In genomic region chr1:8302181-8302681, GRCh38 we compare ENCODE assay signal across 17 cellular contexts. TPM values are rescaled to one million over a fixed set of nuclear protein-coding genes. Genes with fewer than 3 reads are reported as not detected.
DNase-seq lines count a peak whose midpoint lies in the region; FAIRE-seq and TF ChIP-seq lines count a peak whose summit lies in the region.
"Had no signal": no experiment of that assay in that cellular context is flagged by ENCODE, and none has a peak within 500 bp of the region (broad histone marks: within the 10 kb centered on the region; RNA-seq: fewer than 3 reads in every experiment).

No MANE protein-coding gene starts in this region.

- H3K9me3 Mint-ChIP-seq in neural progenitor cell (no peaks in the 10 kb centered on the region), type B pancreatic cell (no peaks in the 10 kb centered on the region)
- H3K9me3 Mint-ChIP-seq: activated naive CD8-positive, alpha-beta T cell treated with anti-CD3 and anti-CD28 coated beads, Interleukin-2, amount 50 U/mL, for 24 hours; IgD-negative memory B cell had no signal

- no peaks in the 10 kb centered on the region for H3K9me2 ChIP-seq in MM.1S (replicated peaks; ENCODE audit: insufficient read depth, low read length)

- H4K91ac ChIP-seq in H1 (replicated peaks; ENCODE audit: insufficient read length, low read length): no peak overlapping the region

- TF ChIP-seq EP300 in H1 (IDR thresholded peaks at IDR 0.05; ENCODE audit: borderline replicate concordance in 1 of 2, low read depth in 2 of 2, low read length in 2 of 2): no peak

- no peaks in the 10 kb centered on the region for H3K27me3 ChIP-seq in H1 (replicated peaks in 1 of 4; ENCODE audit: control insufficient read depth in 3 of 4, extremely low read depth in 1 of 4, insufficient read depth in 3 of 4, low read length in 3 of 4)
- no peaks in the 10 kb centered on the region for H3K27me3 ChIP-seq in neural progenitor cell
- peaks cover 73% of the 10 kb centered on the region for H3K27me3 ChIP-seq in MM.1S (replicated peaks; ENCODE audit: insufficient read depth, low read length)

- no peak overlapping the region for H2BK15ac ChIP-seq in H1 (ENCODE audit: low read length)

- H3K27me3 Mint-ChIP-seq in neural progenitor cell (ENCODE audit: insufficient read depth, low read depth): peaks cover 6% of the 10 kb centered on the region
- H3K27me3 Mint-ChIP-seq in type B pancreatic cell: no peaks in the 10 kb centered on the region
- H3K27me3 Mint-ChIP-seq: activated naive CD8-positive, alpha-beta T cell treated with anti-CD3 and anti-CD28 coated beads, Interleukin-2, amount 50 U/mL, for 24 hours had no signal

- H3K14ac ChIP-seq in H1 (ENCODE audit: insufficient read length): no peak overlapping the region

- no peak overlapping the region for H2AK5ac ChIP-seq in H1 (ENCODE audit: low read depth, low read length)

- WGBS in H1 (ENCODE audit: extremely low coverage in 1 of 2, insufficient coverage in 1 of 2, insufficient read length in 1 of 2, insufficient replicate concordance in 2 of 2, low coverage in 1 of 2, low lambda C conversion rate in 2 of 2, missing lambda C conversion rate in 1 of 2), 2 experiments: 82% methylated on average over 16 of the region's 16 CpGs; no CpG with 5 or more reads in 1 of the 2 experiments

- H3K4me2 ChIP-seq in H1 (ENCODE audit: insufficient read depth in 1 of 2, low read depth in 2 of 2, low read length in 2 of 2) (peak overlapping the region in 1 of 2 experiments; percentile 41; a peak in 1 of 4 replicates), neural progenitor cell (peak overlapping the region; percentile 41), MM.1S (ENCODE audit: low read depth, low read length) (no peak overlapping the region)

- no peaks in the 10 kb centered on the region for H3K79me1 ChIP-seq in H1 (ENCODE audit: low read depth, low read length)

- no peaks in the 10 kb centered on the region for H3K9me3 ChIP-seq in H1 (ENCODE audit: insufficient read depth in 2 of 2, low read depth in 1 of 2, low read length in 1 of 2)
- H3K9me3 ChIP-seq in neural progenitor cell (ENCODE audit: low read depth): no peaks in the 10 kb centered on the region
- H3K9me3 ChIP-seq in MM.1S (replicated peaks; ENCODE audit: insufficient read depth, low read length): no peaks in the 10 kb centered on the region
- H3K9me3 ChIP-seq: heart right ventricle had no signal

- no peak overlapping the region for H3K4ac ChIP-seq in H1 (replicated peaks; ENCODE audit: insufficient read length, low read depth, low read length)

- no peak for TF ChIP-seq RAD21 in H1 (IDR thresholded peaks at IDR 0.05 in 1 of 2, conservative IDR thresholded peaks at IDR 0.05 in 1 of 2; ENCODE audit: low read depth in 2 of 2, low read length in 2 of 2)

- FAIRE-seq in H1 (lab: Jason Lieb, UNC): no peak

- TF ChIP-seq CTCF in H1 (IDR thresholded peaks at IDR 0.05; ENCODE audit: control extremely low read depth in 1 of 3, insufficient read depth in 1 of 3, low read depth in 1 of 3, low read length in 3 of 3): no peak
- no peak for TF ChIP-seq CTCF in neural progenitor cell (IDR thresholded peaks at IDR 0.05)
- TF ChIP-seq CTCF in type B pancreatic cell (conservative IDR thresholded peaks at IDR 0.05): no peak
- no peak for TF ChIP-seq CTCF in MM.1S (IDR thresholded peaks at IDR 0.05; ENCODE audit: low read length)

- H3F3A ChIP-seq in neural progenitor cell (ENCODE audit: low read depth): peaks cover 12% of the 10 kb centered on the region
- H3F3A ChIP-seq in MM.1S (ENCODE audit: insufficient read depth, low read length): no peaks in the 10 kb centered on the region

- H3K4me3 Mint-ChIP-seq in neural progenitor cell: peak overlapping the region; percentile 10
- H3K4me3 Mint-ChIP-seq in type B pancreatic cell: peak overlapping the region; percentile 35
- H3K4me3 Mint-ChIP-seq: activated naive CD8-positive, alpha-beta T cell treated with anti-CD3 and anti-CD28 coated beads, Interleukin-2, amount 50 U/mL, for 24 hours; IgD-negative memory B cell had no signal

- no peak overlapping the region for H2BK5ac ChIP-seq in H1 (ENCODE audit: low read depth, low read length)

- peak overlapping the region; percentile 16 for H4K5ac ChIP-seq in H1 (ENCODE audit: insufficient read length, low read depth, low read length)

- H4K20me1 ChIP-seq in H1 (replicated peaks in 1 of 2; ENCODE audit: control insufficient read depth in 1 of 2, insufficient read depth in 2 of 2, low read length in 2 of 2) (no peaks in the 10 kb centered on the region), neural progenitor cell (ENCODE audit: low read depth) (no peaks in the 10 kb centered on the region), MM.1S (ENCODE audit: insufficient read depth, low read length) (no peaks in the 10 kb centered on the region)

- H4K8ac ChIP-seq in H1 (ENCODE audit: extremely low read depth, insufficient read depth, low read length): no peak overlapping the region

- peaks cover 2% of the 10 kb centered on the region; the same call in 1 of the 2 replicates for H3K23me2 ChIP-seq in H1 (ENCODE audit: low read depth, low read length)

- H3K9ac ChIP-seq in H1 (replicated peaks in 1 of 4; ENCODE audit: extremely low read depth in 1 of 4, low read depth in 3 of 4, low read length in 3 of 4) (no peak overlapping the region), neural progenitor cell (no peak overlapping the region), MM.1S (ENCODE audit: low read length) (no peak overlapping the region)

- H3K4me3 ChIP-seq in H1 (ENCODE audit: extremely low read depth in 1 of 4, insufficient read depth in 2 of 4, low read depth in 3 of 4, low read length in 4 of 4) (no peak overlapping the region), neural progenitor cell (no peak overlapping the region), MM.1S (ENCODE audit: low read length) (no peak overlapping the region)
- H3K4me3 ChIP-seq: heart right ventricle had no signal

- H2BK120ac ChIP-seq in H1 (replicated peaks; ENCODE audit: low read depth, low read length): no peak overlapping the region

- H3K4me1 Mint-ChIP-seq in neural progenitor cell (peaks cover 34% of the 10 kb centered on the region), type B pancreatic cell (ENCODE audit: unreplicated experiment) (peaks cover 23% of the 10 kb centered on the region)
- H3K4me1 Mint-ChIP-seq: activated naive CD8-positive, alpha-beta T cell treated with anti-CD3 and anti-CD28 coated beads, Interleukin-2, amount 50 U/mL, for 24 hours had no signal

- CTCF ChIA-PET in H1 (lab: Charles Lee; ENCODE audit: partially characterized antibody): interaction anchor here (1.3 to 3.0 kb wide), 6 partner anchors 8 to 327 kb away, joined by 3 to 30 read pairs (median 4); no protein-coding TSS in a partner anchor

- peak overlapping the region; percentile 65; the same call in 1 of the 2 replicates for H3K18ac ChIP-seq in H1 (ENCODE audit: extremely low read depth, low read length)

- POLR2A ChIA-PET in H1 (lab: Charles Lee; ENCODE audit: partially characterized antibody): interaction anchor here (1.1 to 1.5 kb wide), 2 partner anchors 8 to 12 kb away, joined by 3 to 4 read pairs; no protein-coding TSS in a partner anchor

- H3K36me3 ChIP-seq in H1 (ENCODE audit: control insufficient read depth in 2 of 4, insufficient read depth in 4 of 4, low read length in 3 of 4) (no peaks in the 10 kb centered on the region), neural progenitor cell (no peaks in the 10 kb centered on the region), MM.1S (replicated peaks; ENCODE audit: insufficient read depth, low read length) (no peaks in the 10 kb centered on the region)
- H3K36me3 ChIP-seq: heart right ventricle had no signal

- H3K27ac ChIP-seq in H1 (ENCODE audit: low read depth, low read length) (no peak overlapping the region), neural progenitor cell (no peak overlapping the region), MM.1S (ENCODE audit: low read length) (no peak overlapping the region)

- H3K36me3 Mint-ChIP-seq in neural progenitor cell (no peaks in the 10 kb centered on the region), type B pancreatic cell (no peaks in the 10 kb centered on the region)

- H3K27ac Mint-ChIP-seq in neural progenitor cell (peak overlapping the region; percentile 18), type B pancreatic cell (peak overlapping the region; percentile 11)
- H3K27ac Mint-ChIP-seq: activated naive CD8-positive, alpha-beta T cell treated with anti-CD3 and anti-CD28 coated beads, Interleukin-2, amount 50 U/mL, for 24 hours; IgD-negative memory B cell had no signal

- H2BK12ac ChIP-seq in H1 (ENCODE audit: low read depth, low read length): no peak overlapping the region; the same call in 1 of the 2 replicates

- H3K4me1 ChIP-seq in H1 (replicated peaks in 1 of 4; ENCODE audit: control insufficient read depth in 3 of 4, insufficient read depth in 4 of 4, low read length in 3 of 4) (peaks cover 0 to 12% (median 2%) of the 10 kb centered on the region in 4 experiments; a peak in 2 of 7 replicates), neural progenitor cell (peaks cover 31% of the 10 kb centered on the region), MM.1S (ENCODE audit: low read length) (no peaks in the 10 kb centered on the region)

- H3K56ac ChIP-seq in H1 (replicated peaks; ENCODE audit: insufficient read length, low read depth, low read length): no peak overlapping the region

- H2AFZ ChIP-seq in H1 (ENCODE audit: low read length) (peak overlapping the region; percentile 43), neural progenitor cell (replicated peaks) (no peak overlapping the region), MM.1S (ENCODE audit: low read length) (no peak overlapping the region)

- H3K23ac ChIP-seq in H1 (ENCODE audit: insufficient read length): no peak overlapping the region

- DNase-seq in NCI-H69 (lab: John Stamatoyannopoulos, UW): peak; percentile 9
- DNase-seq in H1 (ENCODE audit: low read depth in 1 of 2, low spot score in 2 of 2): no peak
- peak; percentile 34 for DNase-seq in neural progenitor cell (ENCODE audit: low spot score)
- DNase-seq in type B pancreatic cell (ENCODE audit: extremely low spot score, unreplicated experiment): no peak
- DNase-seq in MM.1S: no peak
- no peak for DNase-seq in germinal center (ENCODE audit: low spot score)
- no peak for DNase-seq in T-helper 1 cell
- DNase-seq: activated CD4-positive, alpha-beta T cell treated with anti-CD3 and anti-CD28 coated beads, Interleukin-2, amount 50 U/mL, for 48 hours; activated naive CD8-positive, alpha-beta T cell treated with anti-CD3 and anti-CD28 coated beads, Interleukin-2, amount 50 U/mL, for 24 hours; activated T-cell treated with anti-CD3 and anti-CD28 coated beads, Interleukin-2, amount 50 U/mL, for 48 hours; erythroblast; heart right ventricle; islet precursor cell; NCI-H1105 treated with DMSO at 0.1 percent for 48 hours; NCI-H446; posterior cingulate gyrus had no signal

- H2BK20ac ChIP-seq in H1 (ENCODE audit: low read length): peak overlapping the region; percentile 43; the same call in 1 of the 2 replicates

- H3K79me2 ChIP-seq in H1 (ENCODE audit: control insufficient read depth in 1 of 2, insufficient read depth in 2 of 2, low read length in 2 of 2) (no peaks in the 10 kb centered on the region), neural progenitor cell (ENCODE audit: low read depth) (no peaks in the 10 kb centered on the region), MM.1S (ENCODE audit: low read length) (no peaks in the 10 kb centered on the region)

- no peak for TF ChIP-seq POLR2A in H1 (IDR thresholded peaks at IDR 0.05; ENCODE audit: control extremely low read depth in 1 of 2, low read depth in 2 of 2, low read length in 2 of 2)

RNA-seq across cellular contexts. Expression of gene SLC45A1, which starts 15.7 kb away (rescaled TPM):
- 1.6 and 1.7 TPM in 2 replicates for total RNA-seq in H1 (2021; fragmentation: NEBNext Ultra II Directional; extraction: Animal tissue kit (Norgen Biotek cat#: 25700))
- 1.0 and 1.6 TPM in 2 replicates for polyA plus RNA-seq in H1 (2011; rRNA removed)
- 0.96 TPM for polyA plus RNA-seq in H1 (2011; cell fraction: cytosol; rRNA removed)
- polyA plus RNA-seq in H1 (2011; cell fraction: nucleus; rRNA removed): 1.5 TPM
- 1.6 to 2.1 TPM (median 1.8 TPM) in 4 replicates for polyA plus RNA-seq in H1 (2012, experiment 1 of 2)
- polyA plus RNA-seq in H1 (2012, experiment 2 of 2): 1.8 TPM
- 2.7 TPM for polyA plus RNA-seq in H1 (2013, experiment 1 of 2)
- polyA plus RNA-seq in H1 (2013, experiment 2 of 2): 3.0 TPM
- 0.32 and 1.1 TPM in 2 replicates for polyA minus RNA-seq in H1 (2011; rRNA and poly(A)+ RNA removed)
- not detected for polyA minus RNA-seq in H1 (2011; cell fraction: cytosol; rRNA and poly(A)+ RNA removed)
- polyA minus RNA-seq in H1 (2011; cell fraction: nucleus; rRNA and poly(A)+ RNA removed): 1.2 TPM
- total RNA-seq in neural progenitor cell (ENCODE audit: low replicate concordance) (1.1 and 3.3 TPM in 2 replicates), type B pancreatic cell (ENCODE audit: low replicate concordance) (0.67 and 2.7 TPM in 2 replicates)

Comparison
In these comparisons a context has a peak if more than half of its experiments do, and no peak if none do; other contexts are left out.
1. DNase-seq: peak in NCI-H69 (single experiment) and neural progenitor cell (single experiment); none in H1 (0 of 2), type B pancreatic cell (single experiment), MM.1S (single experiment), germinal center (single experiment) and T-helper 1 cell (0 of 5).